In genomic region chr10:110324201-110324804, GRCh38 we compare ENCODE assay signal across 10 cellular contexts. TPM values are rescaled to one million over a fixed set of nuclear protein-coding genes. Genes with fewer than 3 reads are reported as not detected.
DNase-seq lines count a peak whose midpoint lies in the region; ATAC-seq lines count a peak whose summit lies in the region.
"Had no signal": no experiment of that assay in that cellular context is flagged by ENCODE, and none has a peak within 500 bp of the region (broad histone marks: within the 10 kb centered on the region; RNA-seq: fewer than 3 reads in every experiment).

No MANE protein-coding gene starts in this region.

- H3K4me1 Mint-ChIP-seq in activated T-cell treated with anti-CD3 and anti-CD28 coated beads, Interleukin-2, amount 50 U/mL, for 4 hours (ENCODE audit: low read depth): peaks cover 23% of the 10 kb centered on the region
- H3K4me1 Mint-ChIP-seq in activated CD4-positive, alpha-beta memory T cell treated with anti-CD3 and anti-CD28 coated beads, Interleukin-2, amount 10 ng/mL, durations not matched to agents 7 days and 5 days: peaks cover 37% of the 10 kb centered on the region
- H3K4me1 Mint-ChIP-seq in stimulated activated naive B cell treated with anti-CD40 and anti-IgM and Interleukin-4, amounts not matched to agents 10 μg/mL and 1 μg/mL and 100 μg/mL, for 72 hours: peaks cover 33 to 60% of the 10 kb centered on the region in 2 donors

- no peak for DNase-seq in activated T-cell treated with anti-CD3 and anti-CD28 coated beads, Interleukin-2, amount 50 U/mL, for 4 hours
- DNase-seq in activated T-cell treated with anti-CD3 and anti-CD28 coated beads for 4 hours (no peak), AG08395 (ENCODE audit: low spot score) (no peak), NCI-H1092 (lab: John Stamatoyannopoulos, UW) (no peak)
- DNase-seq in activated CD4-positive, alpha-beta memory T cell treated with anti-CD3 and anti-CD28 coated beads, Interleukin-2, amount 10 ng/mL, durations not matched to agents 7 days and 5 days: no peak
- DNase-seq in stimulated activated naive B cell treated with anti-CD40 and anti-IgM and Interleukin-4, amounts not matched to agents 10 μg/mL and 1 μg/mL and 100 μg/mL, for 72 hours: no peak
- no peak for DNase-seq in NK-92 treated with Interleukin-12 subunit alpha and Interleukin-12 subunit beta, amount 100 ng/mL, for 24 hours (lab: John Stamatoyannopoulos, UW)
- DNase-seq: effector CD8-positive, alpha-beta T cell; NCI-H2171 treated with DMSO at 0.1 percent for 48 hours had no signal

- peak overlapping the region; percentile 58 for H3K27ac Mint-ChIP-seq in activated CD4-positive, alpha-beta memory T cell treated with anti-CD3 and anti-CD28 coated beads, Interleukin-2, amount 10 ng/mL, durations not matched to agents 7 days and 5 days
- H3K27ac Mint-ChIP-seq in stimulated activated naive B cell treated with anti-CD40 and anti-IgM and Interleukin-4, amounts not matched to agents 10 μg/mL and 1 μg/mL and 100 μg/mL, for 72 hours: peak overlapping the region; percentile 92

- POLR2A ChIA-PET in activated CD4-positive, alpha-beta memory T cell treated with anti-CD3 and anti-CD28 coated beads, Interleukin-2, amount 10 ng/mL, durations not matched to agents 7 days and 5 days (lab: Charles Lee): interaction anchor here (1.8 to 2.2 kb wide), 2 partner anchors 11 to 175 kb away, joined by 6 to 9 read pairs; no protein-coding TSS in a partner anchor

- peak overlapping the region; percentile 11 for H3K4me3 Mint-ChIP-seq in activated T-cell treated with anti-CD3 and anti-CD28 coated beads, Interleukin-2, amount 50 U/mL, for 4 hours
- no peak overlapping the region for H3K4me3 Mint-ChIP-seq in activated CD4-positive, alpha-beta memory T cell treated with anti-CD3 and anti-CD28 coated beads, Interleukin-2, amount 10 ng/mL, durations not matched to agents 7 days and 5 days
- H3K4me3 Mint-ChIP-seq in stimulated activated naive B cell treated with anti-CD40 and anti-IgM and Interleukin-4, amounts not matched to agents 10 μg/mL and 1 μg/mL and 100 μg/mL, for 72 hours: peak overlapping the region; percentile 51 to 52

- ATAC-seq in activated T-cell treated with anti-CD3 and anti-CD28 coated beads, Interleukin-2, amount 50 U/mL, for 4 hours: peak in 1 of 2 donors; percentile 39
- ATAC-seq in HG02763 (IDR thresholded peaks at IDR 0.05; ENCODE audit: unreplicated experiment): peak; percentile 38
- peak; percentile 69 to 71 for ATAC-seq in stimulated activated naive B cell treated with anti-CD40 and anti-IgM and Interleukin-4, amounts not matched to agents 10 μg/mL and 1 μg/mL and 100 μg/mL, for 72 hours (replicated peaks)

- H3K27me3 Mint-ChIP-seq in activated T-cell treated with anti-CD3 and anti-CD28 coated beads, Interleukin-2, amount 50 U/mL, for 4 hours (ENCODE audit: low read depth): peaks cover 3% of the 10 kb centered on the region
- H3K27me3 Mint-ChIP-seq in activated CD4-positive, alpha-beta memory T cell treated with anti-CD3 and anti-CD28 coated beads, Interleukin-2, amount 10 ng/mL, durations not matched to agents 7 days and 5 days: peaks cover 3% of the 10 kb centered on the region
- H3K27me3 Mint-ChIP-seq in stimulated activated naive B cell treated with anti-CD40 and anti-IgM and Interleukin-4, amounts not matched to agents 10 μg/mL and 1 μg/mL and 100 μg/mL, for 72 hours: no peaks in the 10 kb centered on the region

- H3K9me3 Mint-ChIP-seq in activated T-cell treated with anti-CD3 and anti-CD28 coated beads, Interleukin-2, amount 50 U/mL, for 4 hours: peaks cover 11% of the 10 kb centered on the region
- H3K9me3 Mint-ChIP-seq in activated CD4-positive, alpha-beta memory T cell treated with anti-CD3 and anti-CD28 coated beads, Interleukin-2, amount 10 ng/mL, durations not matched to agents 7 days and 5 days: peaks cover 15% of the 10 kb centered on the region
- H3K9me3 Mint-ChIP-seq in stimulated activated naive B cell treated with anti-CD40 and anti-IgM and Interleukin-4, amounts not matched to agents 10 μg/mL and 1 μg/mL and 100 μg/mL, for 72 hours: peaks cover 3 to 8% of the 10 kb centered on the region in 2 donors

- CTCF ChIA-PET in activated CD4-positive, alpha-beta memory T cell treated with anti-CD3 and anti-CD28 coated beads, Interleukin-2, amount 10 ng/mL, durations not matched to agents 7 days and 5 days (lab: Charles Lee): interaction anchor here (1.2 to 1.3 kb wide), 2 partner anchors 10 to 11 kb away, joined by 3 read pairs; no protein-coding TSS in a partner anchor

- H3K36me3 Mint-ChIP-seq in activated T-cell treated with anti-CD3 and anti-CD28 coated beads, Interleukin-2, amount 50 U/mL, for 4 hours (ENCODE audit: insufficient read depth): no peaks in the 10 kb centered on the region
- H3K36me3 Mint-ChIP-seq in activated CD4-positive, alpha-beta memory T cell treated with anti-CD3 and anti-CD28 coated beads, Interleukin-2, amount 10 ng/mL, durations not matched to agents 7 days and 5 days (ENCODE audit: low read depth): peaks cover 10% of the 10 kb centered on the region
- peaks cover 0 to 5% of the 10 kb centered on the region in 2 donors for H3K36me3 Mint-ChIP-seq in stimulated activated naive B cell treated with anti-CD40 and anti-IgM and Interleukin-4, amounts not matched to agents 10 μg/mL and 1 μg/mL and 100 μg/mL, for 72 hours

RNA-seq across cellular contexts. Expression of gene SMNDC1, which starts 19.6 kb away (rescaled TPM):
- 10 to 100 TPM; 54.7 to 56.6 (median 55.4) TPM for total RNA-seq in activated T-cell treated with anti-CD3 and anti-CD28 coated beads, Interleukin-2, amount 50 U/mL, for 4 hours
- 10 to 100 TPM; 40.8 to 45.6 TPM for total RNA-seq in activated CD4-positive, alpha-beta memory T cell treated with anti-CD3 and anti-CD28 coated beads, Interleukin-2, amount 10 ng/mL, durations not matched to agents 7 days and 5 days
